ENCODE assay signal across 17 cellular contexts in genomic region chr19:12166596-12166995, GRCh38. TPM values are rescaled to one million over a fixed set of nuclear protein-coding genes. Genes with fewer than 3 reads are reported as not detected.
DNase-seq lines count a peak whose midpoint lies in the region; ATAC-seq, FAIRE-seq and TF ChIP-seq lines count a peak whose summit lies in the region.
"Had no signal": no experiment of that assay in that cellular context is flagged by ENCODE, and none has a peak within 500 bp of the region (broad histone marks: within the 10 kb centered on the region; RNA-seq: fewer than 3 reads in every experiment).

No MANE protein-coding gene starts in this region.

- H3K27ac ChIP-seq in HepG2 (ENCODE audit: extremely low read length, insufficient read depth, low read length), result no peak overlapping the region
- no peak overlapping the region for H3K27ac ChIP-seq in right lobe of liver
- no peak overlapping the region for H3K27ac ChIP-seq in fibroblast of lung (ENCODE audit: insufficient read depth, low read length)
- H3K27ac ChIP-seq in pancreas, result no peak overlapping the region
- H3K27ac ChIP-seq: hepatocyte, prostate gland had no signal

- FAIRE-seq in HepG2 (lab: Jason Lieb, UNC) (no peak), pancreas (lab: Jason Lieb, UNC) (no peak)
- FAIRE-seq: K562 had no signal

- peaks cover 43% of the 10 kb centered on the region for H3K79me2 ChIP-seq in HepG2 (ENCODE audit: insufficient read depth, low read length)
- peaks cover 21% of the 10 kb centered on the region for H3K79me2 ChIP-seq in fibroblast of lung (ENCODE audit: control insufficient read depth, insufficient read depth, low read length)

- TF ChIP-seq EP300 in HepG2 (IDR thresholded peaks at IDR 0.05; ENCODE audit: low read depth in 2 of 2, low read length in 2 of 2) (no peak), HepG2 (CRISPR knock-in tag; IDR thresholded peaks at IDR 0.05; ENCODE audit: borderline replicate concordance) (no peak)

- H3K36me3 ChIP-seq in HepG2 (replicated peaks in 1 of 2; ENCODE audit: control insufficient read depth in 1 of 2, insufficient read depth in 2 of 2, low read length in 2 of 2) (peaks cover 0 to 15% of the 10 kb centered on the region in 2 experiments; a peak in 3 of 5 replicates), right lobe of liver (peaks cover 0 to 3% (median under 1%) of the 10 kb centered on the region in 4 donors), fibroblast of lung (ENCODE audit: control insufficient read depth, insufficient read depth, low read length) (no peaks in the 10 kb centered on the region), pancreas (no peaks in the 10 kb centered on the region)
- H3K36me3 ChIP-seq: prostate gland had no signal

- H3K4me1 Mint-ChIP-seq in T-helper 17 cell, result peaks cover 34% of the 10 kb centered on the region
- peaks cover 22 to 58% of the 10 kb centered on the region in 2 donors for H3K4me1 Mint-ChIP-seq in stimulated activated naive B cell treated with anti-CD40 and anti-IgM and Interleukin-4, amounts not matched to agents 10 μg/mL and 1 μg/mL and 100 μg/mL, for 72 hours

- H3K9me3 ChIP-seq in HepG2 (ENCODE audit: low read length) (no peaks in the 10 kb centered on the region), right lobe of liver (no peaks in the 10 kb centered on the region), T-helper 17 cell (ENCODE audit: control insufficient read depth, low read length, poor library complexity, severe bottlenecking) (no peaks in the 10 kb centered on the region), fibroblast of lung (ENCODE audit: control insufficient read depth, insufficient read depth, low read depth, low read length) (no peaks in the 10 kb centered on the region), pancreas (no peaks in the 10 kb centered on the region)
- H3K9me3 ChIP-seq: prostate gland had no signal

- H2AFZ ChIP-seq in HepG2 (ENCODE audit: low read length) (no peak overlapping the region), fibroblast of lung (ENCODE audit: low read length) (no peak overlapping the region)
- H2AFZ ChIP-seq: hepatocyte had no signal

- POLR2A ChIA-PET in HepG2 (lab: Yijun Ruan, JAX), result no interaction called here

- no peaks in the 10 kb centered on the region for H3K9me3 Mint-ChIP-seq in stimulated activated naive B cell treated with anti-CD40 and anti-IgM and Interleukin-4, amounts not matched to agents 10 μg/mL and 1 μg/mL and 100 μg/mL, for 72 hours
- H3K9me3 Mint-ChIP-seq: activated CD4-positive, alpha-beta T cell treated with anti-CD3 and anti-CD28 coated beads, Interleukin-2, amount 10 ng/mL, durations not matched to agents 24 days and 14 days had no signal

- TF ChIP-seq CTCF in HepG2 (CRISPR knock-in tag; IDR thresholded peaks at IDR 0.05) (no peak), right lobe of liver (IDR thresholded peaks at IDR 0.05) (no peak), fibroblast of lung (conservative IDR thresholded peaks at IDR 0.05 in 1 of 2, IDR thresholded peaks at IDR 0.05 in 1 of 2; ENCODE audit: low read depth in 1 of 2, low read length in 2 of 2) (no peak), pancreas (IDR thresholded peaks at IDR 0.05) (no peak)

- in situ Hi-C loops in HepG2 (cut with HindIII; ENCODE audit: extremely low pct_ligation_motif_present, low pct_unique_long_range_greater_than_20kb), result no loop called here

- CTCF ChIA-PET in HepG2 (lab: Yijun Ruan, JAX; ENCODE audit: low intra/inter-chr PET ratio, low total read pairs), result no interaction called here

- BruUV-seq in HepG2 (replicated peaks; lab: Mats Ljungman, UMichigan), result TSS peak; percentile 4

- 91% methylated on average over 1 of the region's 1 CpG for WGBS in HepG2 (ENCODE audit: low lambda C conversion rate)
- 69% methylated on average over 1 of the region's 1 CpG for WGBS in right lobe of liver (ENCODE audit: insufficient coverage, low coverage, low lambda C conversion rate, missing lambda C conversion rate)
- WGBS in pancreas, 2 donors, result 92 to 93% methylated on average over 1 of the region's 1 CpG

- no peak overlapping the region for H3K4me3 ChIP-seq in HepG2 (replicated peaks in 1 of 3; ENCODE audit: insufficient read depth in 1 of 3, low read depth in 2 of 3, low read length in 3 of 3)
- H3K4me3 ChIP-seq in right lobe of liver, result no peak overlapping the region
- H3K4me3 ChIP-seq in fibroblast of lung (replicated peaks in 1 of 4; ENCODE audit: control extremely low read depth in 1 of 4, insufficient read depth in 1 of 4, low read depth in 3 of 4, low read length in 4 of 4), result no peak overlapping the region
- no peak overlapping the region for H3K4me3 ChIP-seq in pancreas
- H3K4me3 ChIP-seq: hepatocyte, K562, prostate gland had no signal

- peak overlapping the region; percentile 72 for H3K27ac Mint-ChIP-seq in T-helper 17 cell
- H3K27ac Mint-ChIP-seq in stimulated activated naive B cell treated with anti-CD40 and anti-IgM and Interleukin-4, amounts not matched to agents 10 μg/mL and 1 μg/mL and 100 μg/mL, for 72 hours, result peak overlapping the region; percentile 20
- H3K27ac Mint-ChIP-seq: activated CD4-positive, alpha-beta T cell treated with anti-CD3 and anti-CD28 coated beads, Interleukin-2, amount 10 ng/mL, durations not matched to agents 24 days and 14 days had no signal

- no peak for ATAC-seq in HepG2
- ATAC-seq in right lobe of liver, result no peak
- ATAC-seq in T-helper 17 cell, result no peak
- no peak for ATAC-seq in stimulated activated naive B cell treated with anti-CD40 and anti-IgM and Interleukin-4, amounts not matched to agents 10 μg/mL and 1 μg/mL and 100 μg/mL, for 72 hours (replicated peaks)
- ATAC-seq in pancreas, result no peak
- no peak for ATAC-seq in HG02623 (IDR thresholded peaks at IDR 0.05; ENCODE audit: unreplicated experiment)
- ATAC-seq: esophagus mucosa, K562 had no signal

- H3K27me3 ChIP-seq in HepG2 (ENCODE audit: control insufficient read depth in 1 of 2, insufficient read depth in 2 of 2, low read length in 2 of 2) (no peaks in the 10 kb centered on the region; a peak in 1 of 5 replicates), right lobe of liver (no peaks in the 10 kb centered on the region), fibroblast of lung (ENCODE audit: control insufficient read depth, insufficient read depth, low read length) (no peaks in the 10 kb centered on the region), pancreas (no peaks in the 10 kb centered on the region)
- H3K27me3 ChIP-seq: hepatocyte had no signal

- H3K4me3 Mint-ChIP-seq in T-helper 17 cell, result peak overlapping the region; percentile 25
- H3K4me3 Mint-ChIP-seq in stimulated activated naive B cell treated with anti-CD40 and anti-IgM and Interleukin-4, amounts not matched to agents 10 μg/mL and 1 μg/mL and 100 μg/mL, for 72 hours, result no peak overlapping the region
- H3K4me3 Mint-ChIP-seq: activated CD4-positive, alpha-beta T cell treated with anti-CD3 and anti-CD28 coated beads, Interleukin-2, amount 10 ng/mL, durations not matched to agents 24 days and 14 days had no signal

- H3K4me1 ChIP-seq in HepG2 (ENCODE audit: insufficient read depth, low read length) (peaks cover 48% of the 10 kb centered on the region), right lobe of liver (peaks cover 0 to 8% (median 2%) of the 10 kb centered on the region in 4 donors), fibroblast of lung (ENCODE audit: control insufficient read depth, extremely low read depth, insufficient read depth, low read length) (no peaks in the 10 kb centered on the region), pancreas (peaks cover 4 to 19% (median 6%) of the 10 kb centered on the region in 3 donors)

- TF ChIP-seq POLR2A in HepG2 (IDR thresholded peaks at IDR 0.05; ENCODE audit: insufficient read depth in 1 of 2, low read depth in 2 of 2, low read length in 2 of 2) (no peak), right lobe of liver (IDR thresholded peaks at IDR 0.05) (no peak)

- H3K36me3 Mint-ChIP-seq in T-helper 17 cell (ENCODE audit: low read depth), result peaks cover 3% of the 10 kb centered on the region
- H3K36me3 Mint-ChIP-seq in stimulated activated naive B cell treated with anti-CD40 and anti-IgM and Interleukin-4, amounts not matched to agents 10 μg/mL and 1 μg/mL and 100 μg/mL, for 72 hours, result peaks cover 22 to 38% of the 10 kb centered on the region in 2 donors

- no peaks in the 10 kb centered on the region for H4K20me1 ChIP-seq in HepG2 (ENCODE audit: insufficient read depth, low read length)
- H4K20me1 ChIP-seq in fibroblast of lung (ENCODE audit: control insufficient read depth, extremely low read depth, insufficient read depth, low read length), result no peaks in the 10 kb centered on the region

- no peak overlapping the region for H3K4me2 ChIP-seq in HepG2 (ENCODE audit: low read depth, low read length)
- no peak overlapping the region for H3K4me2 ChIP-seq in fibroblast of lung (ENCODE audit: extremely low read depth, insufficient read depth, low read length)
- H3K4me2 ChIP-seq: hepatocyte had no signal

- H3K27me3 Mint-ChIP-seq in T-helper 17 cell, result no peaks in the 10 kb centered on the region
- H3K27me3 Mint-ChIP-seq in stimulated activated naive B cell treated with anti-CD40 and anti-IgM and Interleukin-4, amounts not matched to agents 10 μg/mL and 1 μg/mL and 100 μg/mL, for 72 hours, result no peaks in the 10 kb centered on the region
- H3K27me3 Mint-ChIP-seq: activated CD4-positive, alpha-beta T cell treated with anti-CD3 and anti-CD28 coated beads, Interleukin-2, amount 10 ng/mL, durations not matched to agents 24 days and 14 days had no signal

- DNase-seq in HepG2 (ENCODE audit: low spot score), result no peak
- no peak for DNase-seq in right lobe of liver
- DNase-seq in T-helper 17 cell, result no peak
- DNase-seq in fibroblast of lung (ENCODE audit: low read depth in 2 of 2), result peak; percentile 32 to 50
- DNase-seq in stimulated activated naive B cell treated with anti-CD40 and anti-IgM and Interleukin-4, amounts not matched to agents 10 μg/mL and 1 μg/mL and 100 μg/mL, for 72 hours, result no peak
- DNase-seq in GM19238 (ENCODE audit: insufficient read length, low spot score), result no peak
- no peak for DNase-seq in pancreas
- DNase-seq: activated CD4-positive, alpha-beta T cell treated with anti-CD3 and anti-CD28 coated beads, Interleukin-2, amount 10 ng/mL, durations not matched to agents 24 days and 14 days; DMS53; NCI-H1105; Right ventricle myocardium superior; T-helper 9 cell had no signal

- no peak for TF ChIP-seq RAD21 in HepG2 (CRISPR knock-in tag; IDR thresholded peaks at IDR 0.05)

- H3K9ac ChIP-seq in HepG2 (ENCODE audit: insufficient read depth, low read depth, low read length), result no peak overlapping the region
- H3K9ac ChIP-seq in fibroblast of lung (ENCODE audit: insufficient read depth, low read length), result no peak overlapping the region

- intact Hi-C loops in HepG2 (cut with micrococcal nuclease; ENCODE audit: unreplicated experiment) (no loop called here), right lobe of liver (cut with DNase I) (no loop called here), pancreas (cut with DNase I) (no loop called here)

RNA-seq across cellular contexts. Expression of gene ZNF136, which starts 3.7 kb away (rescaled TPM):
- total RNA-seq in HepG2 (2016; rRNA removed; fragmentation: Illumina TruSeq; extraction: Trizol) (10.2 and 16.6 TPM in 2 replicates), right lobe of liver (1 to 10 TPM; 1.3 to 3.9 (median 2.2) TPM), T-helper 17 cell (10 to 100 TPM; 26.9 to 32.0 TPM), fibroblast of lung (7.7 and 9.2 TPM in 2 replicates), pancreas (1 to 10 TPM; 2.1 to 5.8 (median 4.9) TPM)
- total RNA-seq in HepG2 (2016; cell fraction: cytosol; rRNA removed; fragmentation: Illumina TruSeq; extraction: Trizol; ENCODE audit: low read depth), result 0.91 and 1.9 TPM in 2 replicates
- 9.2 and 18.5 TPM in 2 replicates for total RNA-seq in HepG2 (2016; cell fraction: insoluble cytoplasmic fraction; rRNA removed; fragmentation: Illumina TruSeq; extraction: Trizol)
- total RNA-seq in HepG2 (2016; cell fraction: membrane; rRNA removed; fragmentation: Illumina TruSeq; extraction: Trizol), result 4.5 and 5.0 TPM in 2 replicates
- 8.1 and 11.9 TPM in 2 replicates for total RNA-seq in HepG2 (2016; cell fraction: nucleus; rRNA removed; fragmentation: Illumina TruSeq; extraction: Trizol)
- polyA plus RNA-seq in HepG2 (2011; rRNA removed) (1.8 and 2.5 TPM in 2 replicates), fibroblast of lung (3.6 and 4.2 TPM in 2 replicates), pancreas (1 to 10 TPM; 2.0 to 4.5 TPM)
- polyA plus RNA-seq in HepG2 (2011; cell fraction: cytosol; rRNA removed), result 0.97 and 1.4 TPM in 2 replicates
- 1.2 and 1.5 TPM in 2 replicates for polyA plus RNA-seq in HepG2 (2011; cell fraction: nucleus; rRNA removed)
- polyA plus RNA-seq in HepG2 (2012), result 2.4 and 4.4 TPM in 2 replicates
- 0.11 and 0.18 TPM in 2 replicates for polyA plus RNA-seq in HepG2 (2016; cell fraction: cytosol; fragmentation: Illumina TruSeq; extraction: Trizol; ENCODE audit: low read depth)
- 6.4 and 8.7 TPM in 2 replicates for polyA plus RNA-seq in HepG2 (2016; cell fraction: insoluble cytoplasmic fraction; fragmentation: Illumina TruSeq; extraction: Trizol; ENCODE audit: low read depth)
- 0.77 and 0.81 TPM in 2 replicates for polyA plus RNA-seq in HepG2 (2016; cell fraction: membrane; fragmentation: Illumina TruSeq; extraction: Trizol; ENCODE audit: low read depth)
- 7.5 and 9.6 TPM in 2 replicates for polyA plus RNA-seq in HepG2 (2016; cell fraction: nucleus; fragmentation: Illumina TruSeq; extraction: Trizol; ENCODE audit: insufficient read depth, low read depth)
- 1.7 and 2.6 TPM in 2 replicates for polyA minus RNA-seq in HepG2 (2011; rRNA and poly(A)+ RNA removed; ENCODE audit: low replicate concordance)
- 4.0 and 4.6 TPM in 2 replicates for polyA minus RNA-seq in HepG2 (2011; cell fraction: cytosol; rRNA and poly(A)+ RNA removed)
- polyA minus RNA-seq in HepG2 (2011; cell fraction: nucleus; rRNA and poly(A)+ RNA removed), result 12.9 and 13.3 TPM in 2 replicates
- 2.3 and 2.4 TPM in 2 replicates for polyA plus RNA-seq in fibroblast of lung (2012)
- polyA minus RNA-seq in fibroblast of lung (ENCODE audit: low replicate concordance), result 1.2 and 1.3 TPM in 2 replicates

RNA-seq across cellular contexts. Expression of gene ZNF625, which starts 10.1 kb away (rescaled TPM):
- total RNA-seq in HepG2 (2016; rRNA removed; fragmentation: Illumina TruSeq; extraction: Trizol), result 12.2 and 17.7 TPM in 2 replicates
- 4.0 and 5.6 TPM in 2 replicates for total RNA-seq in HepG2 (2016; cell fraction: cytosol; rRNA removed; fragmentation: Illumina TruSeq; extraction: Trizol; ENCODE audit: low read depth)
- 12.8 and 16.1 TPM in 2 replicates for total RNA-seq in HepG2 (2016; cell fraction: insoluble cytoplasmic fraction; rRNA removed; fragmentation: Illumina TruSeq; extraction: Trizol)
- 8.5 and 10.2 TPM in 2 replicates for total RNA-seq in HepG2 (2016; cell fraction: membrane; rRNA removed; fragmentation: Illumina TruSeq; extraction: Trizol)
- total RNA-seq in HepG2 (2016; cell fraction: nucleus; rRNA removed; fragmentation: Illumina TruSeq; extraction: Trizol), result 11.3 and 11.7 TPM in 2 replicates
- 1.7 and 1.8 TPM in 2 replicates for polyA plus RNA-seq in HepG2 (2011; rRNA removed)
- 0.75 and 1.1 TPM in 2 replicates for polyA plus RNA-seq in HepG2 (2011; cell fraction: cytosol; rRNA removed)
- 0.80 and 1.6 TPM in 2 replicates for polyA plus RNA-seq in HepG2 (2011; cell fraction: nucleus; rRNA removed)
- 0.97 and 2.8 TPM in 2 replicates for polyA plus RNA-seq in HepG2 (2012)
- polyA plus RNA-seq in HepG2 (2016; cell fraction: cytosol; fragmentation: Illumina TruSeq; extraction: Trizol; ENCODE audit: low read depth), result 0.83 and 0.84 TPM in 2 replicates
- polyA plus RNA-seq in HepG2 (2016; cell fraction: insoluble cytoplasmic fraction; fragmentation: Illumina TruSeq; extraction: Trizol; ENCODE audit: low read depth), result 4.9 and 5.1 TPM in 2 replicates
- polyA plus RNA-seq in HepG2 (2016; cell fraction: membrane; fragmentation: Illumina TruSeq; extraction: Trizol; ENCODE audit: low read depth), result 0.44 and 2.1 TPM in 2 replicates
- 6.4 and 8.2 TPM in 2 replicates for polyA plus RNA-seq in HepG2 (2016; cell fraction: nucleus; fragmentation: Illumina TruSeq; extraction: Trizol; ENCODE audit: insufficient read depth, low read depth)
- polyA minus RNA-seq in HepG2 (2011; rRNA and poly(A)+ RNA removed; ENCODE audit: low replicate concordance), result 2.5 TPM in 1 of 2 replicates, not detected in the other
- polyA minus RNA-seq in HepG2 (2011; cell fraction: cytosol; rRNA and poly(A)+ RNA removed), result 4.0 and 5.1 TPM in 2 replicates
- polyA minus RNA-seq in HepG2 (2011; cell fraction: nucleus; rRNA and poly(A)+ RNA removed), result 6.4 and 11.6 TPM in 2 replicates
- 1 to 10 TPM in 4 of 6 experiments, under 1 TPM in 2; 0.57 to 1.8 (median 1.4) TPM for total RNA-seq in right lobe of liver
- total RNA-seq in T-helper 17 cell, result 1 to 10 TPM in 1 of 2 donors, under 1 TPM in 1; 0.75 to 1.4 TPM
- total RNA-seq in fibroblast of lung, result 7.7 and 15.0 TPM in 2 replicates
- 3.1 and 3.7 TPM in 2 replicates for polyA plus RNA-seq in fibroblast of lung
- polyA plus RNA-seq in fibroblast of lung (2012), result 2.2 and 3.0 TPM in 2 replicates
- polyA minus RNA-seq in fibroblast of lung (ENCODE audit: low replicate concordance), result 3.3 TPM in 1 of 2 replicates, not detected in the other
- total RNA-seq in pancreas, result 1 to 10 TPM; 1.9 to 4.3 (median 2.7) TPM
- 1 to 10 TPM; 1.3 to 1.4 TPM for polyA plus RNA-seq in pancreas
- polyA plus RNA-seq: K562 had no signal

RNA-seq across cellular contexts. Expression of gene ZNF20, which starts 26.4 kb away (rescaled TPM):
- total RNA-seq in HepG2 (2016; rRNA removed; fragmentation: Illumina TruSeq; extraction: Trizol) (8.0 and 9.7 TPM in 2 replicates), right lobe of liver (1 to 10 TPM in 5 of 6 experiments, under 1 TPM in 1; 0.98 to 2.7 (median 1.5) TPM), T-helper 17 cell (1 to 10 TPM; 1.3 to 1.6 TPM), fibroblast of lung (4.6 and 8.6 TPM in 2 replicates), pancreas (1 to 10 TPM in 3 of 6 donors, under 1 TPM in 3; 0.63 to 3.3 (median 1.4) TPM)
- total RNA-seq in HepG2 (2016; cell fraction: cytosol; rRNA removed; fragmentation: Illumina TruSeq; extraction: Trizol; ENCODE audit: low read depth), result 2.7 and 3.1 TPM in 2 replicates
- 5.1 and 6.9 TPM in 2 replicates for total RNA-seq in HepG2 (2016; cell fraction: insoluble cytoplasmic fraction; rRNA removed; fragmentation: Illumina TruSeq; extraction: Trizol)
- total RNA-seq in HepG2 (2016; cell fraction: membrane; rRNA removed; fragmentation: Illumina TruSeq; extraction: Trizol), result 3.9 and 4.1 TPM in 2 replicates
- total RNA-seq in HepG2 (2016; cell fraction: nucleus; rRNA removed; fragmentation: Illumina TruSeq; extraction: Trizol), result 8.4 and 11.2 TPM in 2 replicates
- polyA plus RNA-seq in HepG2 (2011; rRNA removed) (1.6 and 2.1 TPM in 2 replicates), fibroblast of lung (2.6 and 3.3 TPM in 2 replicates), pancreas (1 to 10 TPM; 2.2 to 2.8 TPM)
- 0.81 and 1.1 TPM in 2 replicates for polyA plus RNA-seq in HepG2 (2011; cell fraction: cytosol; rRNA removed)
- polyA plus RNA-seq in HepG2 (2011; cell fraction: nucleus; rRNA removed), result 1.2 and 2.1 TPM in 2 replicates
- 0.87 and 2.7 TPM in 2 replicates for polyA plus RNA-seq in HepG2 (2012)
- 1.1 and 1.2 TPM in 2 replicates for polyA plus RNA-seq in HepG2 (2016; cell fraction: cytosol; fragmentation: Illumina TruSeq; extraction: Trizol; ENCODE audit: low read depth)
- polyA plus RNA-seq in HepG2 (2016; cell fraction: insoluble cytoplasmic fraction; fragmentation: Illumina TruSeq; extraction: Trizol; ENCODE audit: low read depth), result 3.1 and 3.2 TPM in 2 replicates
- 0.98 and 1.8 TPM in 2 replicates for polyA plus RNA-seq in HepG2 (2016; cell fraction: membrane; fragmentation: Illumina TruSeq; extraction: Trizol; ENCODE audit: low read depth)
- 1.9 and 6.8 TPM in 2 replicates for polyA plus RNA-seq in HepG2 (2016; cell fraction: nucleus; fragmentation: Illumina TruSeq; extraction: Trizol; ENCODE audit: insufficient read depth, low read depth)
- polyA minus RNA-seq in HepG2 (2011; rRNA and poly(A)+ RNA removed; ENCODE audit: low replicate concordance), result 0.44 and 2.9 TPM in 2 replicates
- 3.0 and 3.2 TPM in 2 replicates for polyA minus RNA-seq in HepG2 (2011; cell fraction: cytosol; rRNA and poly(A)+ RNA removed)
- polyA minus RNA-seq in HepG2 (2011; cell fraction: nucleus; rRNA and poly(A)+ RNA removed), result 5.0 and 6.2 TPM in 2 replicates
- 3.1 and 3.3 TPM in 2 replicates for polyA plus RNA-seq in fibroblast of lung (2012)
- polyA minus RNA-seq in fibroblast of lung (ENCODE audit: low replicate concordance), result 0.79 and 3.9 TPM in 2 replicates

Comparison
In these comparisons a context has a peak if more than half of its experiments do, and no peak if none do; other contexts are left out.
1. DNase-seq: peak in fibroblast of lung (2 of 2); none in HepG2 (single experiment), right lobe of liver (0 of 3), T-helper 17 cell (0 of 3), stimulated activated naive B cell treated with anti-CD40 and anti-IgM and Interleukin-4, amounts not matched to agents 10 μg/mL and 1 μg/mL and 100 μg/mL, for 72 hours (single experiment), GM19238 (single experiment) and pancreas (0 of 6).